ENCODE assay signal across 8 cellular contexts in the genomic region with DNA sequence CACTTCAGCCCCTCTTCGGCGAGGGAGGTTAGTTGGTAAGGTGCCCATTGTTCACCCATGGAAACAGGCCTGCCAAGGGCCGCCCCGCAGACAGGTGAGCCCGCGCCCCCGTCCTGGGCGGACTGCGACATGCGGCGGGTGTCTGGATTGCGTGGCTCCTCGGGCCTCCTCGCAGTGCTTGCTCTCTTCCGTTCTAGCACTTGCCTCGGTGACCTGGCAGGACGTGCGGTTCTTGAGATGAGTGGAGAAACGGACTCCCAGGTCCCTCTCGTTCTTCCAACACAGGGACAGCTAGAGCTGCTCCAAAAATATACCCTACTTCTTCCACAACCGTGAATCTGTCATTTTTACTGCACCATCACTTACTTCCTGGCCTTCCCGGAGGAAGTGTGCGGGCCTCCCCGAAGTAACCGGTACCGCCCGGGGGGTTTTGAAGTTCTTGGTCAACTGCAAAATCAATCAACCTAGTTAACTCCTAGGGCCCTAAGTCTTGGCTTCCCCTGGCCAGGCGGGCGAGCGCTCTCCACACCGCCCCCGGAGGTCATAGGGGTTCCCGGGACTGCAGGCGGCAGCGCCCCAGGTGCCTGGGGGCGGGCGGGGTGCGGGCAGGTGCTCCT. TPM values are rescaled to one million over a fixed set of nuclear protein-coding genes. Genes with fewer than 3 reads are reported as not detected.
DNase-seq lines count a peak whose midpoint lies in the region; ATAC-seq and TF ChIP-seq lines count a peak whose summit lies in the region.

No MANE protein-coding gene starts in this region.

- ATAC-seq in HCT116 = no peak

- CTCF ChIA-PET in HCT116 (lab: Charles Lee) = no interaction called here
- CTCF ChIA-PET in activated naive CD4-positive, alpha-beta T cell treated with anti-CD3 and anti-CD28 coated beads for 36 hours (lab: Charles Lee) = no interaction called here

- peak overlapping the region; percentile 92 for H3K4me3 Mint-ChIP-seq in activated naive CD4-positive, alpha-beta T cell treated with anti-CD3 and anti-CD28 coated beads for 36 hours

- H3K4me1 ChIP-seq in HCT116 (ENCODE audit: control insufficient read depth in 1 of 2, insufficient read depth in 2 of 2, low read length in 2 of 2) (peaks cover 9 to 27% of the 10 kb centered on the region in 2 experiments; a peak in 3 of 4 replicates), NT2/D1 (ENCODE audit: insufficient read depth, insufficient read length) (no peaks in the 10 kb centered on the region), right atrium auricular region (peaks cover 0 to 34% of the 10 kb centered on the region in 2 donors), skeletal muscle tissue (ENCODE audit: control insufficient read depth in 3 of 3, insufficient read depth in 3 of 3, low read length in 3 of 3) (peaks cover 10 to 13% (median 10%) of the 10 kb centered on the region in 3 donors)

- H3K27ac ChIP-seq in HCT116 (ENCODE audit: low read depth, low read length) = peak overlapping the region; percentile 53
- H3K27ac ChIP-seq in right atrium auricular region = peak overlapping the region; percentile 96
- H3K27ac ChIP-seq in skeletal muscle tissue (ENCODE audit: low read depth, low read length) = peak overlapping the region; percentile 67

- no peaks in the 10 kb centered on the region for H3K36me3 Mint-ChIP-seq in activated naive CD4-positive, alpha-beta T cell treated with anti-CD3 and anti-CD28 coated beads for 36 hours (ENCODE audit: low read depth)

- RAD21 ChIA-PET in HCT116 (lab: Charles Lee; ENCODE audit: low non-redundant PET in 1 of 2, low total read pairs in 2 of 2, uncharacterized antibody in 2 of 2, unreplicated experiment in 2 of 2) = no interaction called here

- no peaks in the 10 kb centered on the region for H3K27me3 ChIP-seq in HCT116 (ENCODE audit: insufficient read depth, low read length)
- H3K27me3 ChIP-seq in NT2/D1 (ENCODE audit: insufficient read depth, insufficient read length) = no peaks in the 10 kb centered on the region
- no peaks in the 10 kb centered on the region for H3K27me3 ChIP-seq in right atrium auricular region
- H3K27me3 ChIP-seq in skeletal muscle tissue (ENCODE audit: control insufficient read depth in 3 of 3, insufficient read depth in 3 of 3, low read length in 3 of 3) = no peaks in the 10 kb centered on the region

- H3K9me2 ChIP-seq in HCT116 (ENCODE audit: insufficient read depth) = no peaks in the 10 kb centered on the region

- H3K9ac ChIP-seq in HCT116 (ENCODE audit: low read length) (peak overlapping the region; percentile 66), NT2/D1 (ENCODE audit: insufficient read length, low read depth) (no peak overlapping the region), skeletal muscle tissue (ENCODE audit: low read depth in 1 of 3, low read length in 3 of 3) (peak overlapping the region; percentile 48 to 63 (median 56))

- H3K9me3 ChIP-seq in HCT116 (ENCODE audit: control insufficient read depth in 1 of 2, insufficient read depth in 1 of 2, low read depth in 1 of 2, low read length in 2 of 2) (no peaks in the 10 kb centered on the region), NT2/D1 (ENCODE audit: insufficient read depth, low read length) (peaks cover 8% of the 10 kb centered on the region; the same call in 1 of the 2 replicates), right atrium auricular region (no peaks in the 10 kb centered on the region), skeletal muscle tissue (ENCODE audit: control insufficient read depth in 3 of 3, low read length in 3 of 3) (no peaks in the 10 kb centered on the region)

- TSS peak; percentile 78 for BruUV-seq in HCT116 (replicated peaks; lab: Mats Ljungman, UMichigan)

- H3K36me3 ChIP-seq in HCT116 (ENCODE audit: control insufficient read depth in 1 of 2, insufficient read depth in 2 of 2, low read length in 2 of 2) = no peaks in the 10 kb centered on the region
- no peaks in the 10 kb centered on the region for H3K36me3 ChIP-seq in NT2/D1 (ENCODE audit: insufficient read depth, insufficient read length, low read length)
- H3K36me3 ChIP-seq in right atrium auricular region = no peaks in the 10 kb centered on the region
- H3K36me3 ChIP-seq in skeletal muscle tissue (ENCODE audit: control insufficient read depth in 3 of 3, insufficient read depth in 3 of 3, low read length in 3 of 3) = no peaks in the 10 kb centered on the region

- DNase-seq in ELF-1 (ENCODE audit: low read depth, low spot score) (peak; percentile 46), HCT116 (ENCODE audit: low read depth, low spot score) (no peak), NT2/D1 (ENCODE audit: low read depth, low spot score) (no peak), right atrium auricular region (ENCODE audit: low spot score) (no peak), NCI-H510A (lab: John Stamatoyannopoulos, UW) (no peak), KBM-7 (no peak)
- DNase-seq in activated naive CD4-positive, alpha-beta T cell treated with anti-CD3 and anti-CD28 coated beads for 36 hours = peak; percentile 70

- H3K4me2 ChIP-seq in HCT116 (ENCODE audit: low read length) = peak overlapping the region; percentile 81

- H3K9me3 Mint-ChIP-seq in activated naive CD4-positive, alpha-beta T cell treated with anti-CD3 and anti-CD28 coated beads for 36 hours = no peaks in the 10 kb centered on the region

- H2AFZ ChIP-seq in HCT116 (ENCODE audit: low read depth, low read length, poor library complexity, severe bottlenecking) = peak overlapping the region; percentile 19

- H4K20me1 ChIP-seq in HCT116 (ENCODE audit: insufficient read depth) = no peaks in the 10 kb centered on the region

- TF ChIP-seq CTCF in HCT116 (IDR thresholded peaks at IDR 0.05 in 2 of 3, conservative IDR thresholded peaks at IDR 0.05 in 1 of 3; ENCODE audit: borderline replicate concordance in 1 of 3, insufficient read depth in 1 of 3, low read depth in 2 of 3, low read length in 2 of 3) (no peak), right atrium auricular region (IDR thresholded peaks at IDR 0.05) (no peak)

- no peak for TF ChIP-seq POLR2A in HCT116 (IDR thresholded peaks at IDR 0.05; ENCODE audit: borderline replicate concordance, extremely low read depth, insufficient read depth, insufficient read length)

- no peaks in the 10 kb centered on the region for H3K27me3 Mint-ChIP-seq in activated naive CD4-positive, alpha-beta T cell treated with anti-CD3 and anti-CD28 coated beads for 36 hours (ENCODE audit: low read depth)

- TF ChIP-seq RAD21 in HCT116 (IDR thresholded peaks at IDR 0.05; ENCODE audit: low read depth) = no peak

- peak overlapping the region; percentile 94 for H3K27ac Mint-ChIP-seq in activated naive CD4-positive, alpha-beta T cell treated with anti-CD3 and anti-CD28 coated beads for 36 hours

- peaks cover 36% of the 10 kb centered on the region for H3K79me2 ChIP-seq in HCT116 (ENCODE audit: insufficient read depth, low read length)

- H3K4me3 ChIP-seq in HCT116 (replicated peaks in 1 of 2; ENCODE audit: low read depth in 1 of 2, low read length in 2 of 2) (peak overlapping the region; percentile 41 to 62), NT2/D1 (ENCODE audit: insufficient read length, low read depth) (peak overlapping the region; percentile 24), right atrium auricular region (peak overlapping the region; percentile 78 to 87), skeletal muscle tissue (ENCODE audit: low read length in 3 of 3) (peak overlapping the region; percentile 79 to 83 (median 81))

- H3K4me1 Mint-ChIP-seq in activated naive CD4-positive, alpha-beta T cell treated with anti-CD3 and anti-CD28 coated beads for 36 hours (ENCODE audit: low read depth) = peaks cover 19% of the 10 kb centered on the region

- in situ Hi-C loops in KBM-7 (cut with MboI; ENCODE audit: low pct_unique_long_range_greater_than_20kb, low sequenced_read_pairs) = no loop called here

- POLR2A ChIA-PET in HCT116 (lab: Charles Lee) = no interaction called here

- intact Hi-C loops in HCT116 (cut with micrococcal nuclease) = no loop called here
- intact Hi-C loops in activated naive CD4-positive, alpha-beta T cell treated with anti-CD3 and anti-CD28 coated beads for 36 hours (cut with micrococcal nuclease) = loop anchor here (1.0 to 10.0 kb wide), 7 partner anchors 69 to 1031 kb away; a partner anchor contains a TSS

TF ChIP-seq in HCT116, 20 proteins besides CTCF, POLR2A, EP300 and RAD21 (continues in another document):
- TF ChIP-seq CBX3 (IDR thresholded peaks at IDR 0.05; ENCODE audit: low read depth) (no peak), ZFX (IDR thresholded peaks at IDR 0.05) (no peak), ZNF274 (IDR thresholded peaks at IDR 0.05; ENCODE audit: low read depth, low read length) (no peak), EZH2phosphoT487 (IDR thresholded peaks at IDR 0.05; ENCODE audit: borderline replicate concordance) (no peak)
- TF ChIP-seq, protein P1, sequence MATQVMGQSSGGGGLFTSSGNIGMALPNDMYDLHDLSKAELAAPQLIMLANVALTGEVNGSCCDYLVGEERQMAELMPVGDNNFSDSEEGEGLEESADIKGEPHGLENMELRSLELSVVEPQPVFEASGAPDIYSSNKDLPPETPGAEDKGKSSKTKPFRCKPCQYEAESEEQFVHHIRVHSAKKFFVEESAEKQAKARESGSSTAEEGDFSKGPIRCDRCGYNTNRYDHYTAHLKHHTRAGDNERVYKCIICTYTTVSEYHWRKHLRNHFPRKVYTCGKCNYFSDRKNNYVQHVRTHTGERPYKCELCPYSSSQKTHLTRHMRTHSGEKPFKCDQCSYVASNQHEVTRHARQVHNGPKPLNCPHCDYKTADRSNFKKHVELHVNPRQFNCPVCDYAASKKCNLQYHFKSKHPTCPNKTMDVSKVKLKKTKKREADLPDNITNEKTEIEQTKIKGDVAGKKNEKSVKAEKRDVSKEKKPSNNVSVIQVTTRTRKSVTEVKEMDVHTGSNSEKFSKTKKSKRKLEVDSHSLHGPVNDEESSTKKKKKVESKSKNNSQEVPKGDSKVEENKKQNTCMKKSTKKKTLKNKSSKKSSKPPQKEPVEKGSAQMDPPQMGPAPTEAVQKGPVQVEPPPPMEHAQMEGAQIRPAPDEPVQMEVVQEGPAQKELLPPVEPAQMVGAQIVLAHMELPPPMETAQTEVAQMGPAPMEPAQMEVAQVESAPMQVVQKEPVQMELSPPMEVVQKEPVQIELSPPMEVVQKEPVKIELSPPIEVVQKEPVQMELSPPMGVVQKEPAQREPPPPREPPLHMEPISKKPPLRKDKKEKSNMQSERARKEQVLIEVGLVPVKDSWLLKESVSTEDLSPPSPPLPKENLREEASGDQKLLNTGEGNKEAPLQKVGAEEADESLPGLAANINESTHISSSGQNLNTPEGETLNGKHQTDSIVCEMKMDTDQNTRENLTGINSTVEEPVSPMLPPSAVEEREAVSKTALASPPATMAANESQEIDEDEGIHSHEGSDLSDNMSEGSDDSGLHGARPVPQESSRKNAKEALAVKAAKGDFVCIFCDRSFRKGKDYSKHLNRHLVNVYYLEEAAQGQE (IDR thresholded peaks at IDR 0.05; ENCODE audit: low read depth) = no peak
- TF ChIP-seq, protein P2, sequence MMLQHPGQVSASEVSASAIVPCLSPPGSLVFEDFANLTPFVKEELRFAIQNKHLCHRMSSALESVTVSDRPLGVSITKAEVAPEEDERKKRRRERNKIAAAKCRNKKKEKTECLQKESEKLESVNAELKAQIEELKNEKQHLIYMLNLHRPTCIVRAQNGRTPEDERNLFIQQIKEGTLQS (IDR thresholded peaks at IDR 0.05) = no peak

RNA-seq across cellular contexts. Expression of a gene that starts 0.7 kb away (rescaled TPM):
- total RNA-seq in HCT116 (2021; ENCODE audit: unreplicated experiment) = 32.5 TPM
- polyA plus RNA-seq in HCT116 (2012) = 10.9 and 12.8 TPM in 2 replicates
- 10 to 100 TPM; 35.0 to 39.8 TPM for total RNA-seq in activated naive CD4-positive, alpha-beta T cell treated with anti-CD3 and anti-CD28 coated beads for 36 hours
- 10 to 100 TPM; 27.7 to 48.5 TPM for total RNA-seq in right atrium auricular region
- 111 TPM for total RNA-seq in skeletal muscle tissue

Comparison
In these comparisons a context has a peak if more than half of its experiments do, and no peak if none do; other contexts are left out.
1. DNase-seq: peak in ELF-1 (single experiment) and activated naive CD4-positive, alpha-beta T cell treated with anti-CD3 and anti-CD28 coated beads for 36 hours (single experiment); none in HCT116 (single experiment), NT2/D1 (single experiment), right atrium auricular region (single experiment), NCI-H510A (single experiment) and KBM-7 (single experiment).
2. H3K4me3 ChIP-seq: peak in every context shown above with its lines; median percentile 82 in right atrium auricular region; 81 in skeletal muscle tissue; 52 in HCT116; 24 in NT2/D1.
3. Peak in every context shown above with its lines, with median percentiles within 50 percentile points of each other: H3K27ac ChIP-seq.